Comparison of ENCODE assay signal across 18 cellular contexts in the genomic region with DNA sequence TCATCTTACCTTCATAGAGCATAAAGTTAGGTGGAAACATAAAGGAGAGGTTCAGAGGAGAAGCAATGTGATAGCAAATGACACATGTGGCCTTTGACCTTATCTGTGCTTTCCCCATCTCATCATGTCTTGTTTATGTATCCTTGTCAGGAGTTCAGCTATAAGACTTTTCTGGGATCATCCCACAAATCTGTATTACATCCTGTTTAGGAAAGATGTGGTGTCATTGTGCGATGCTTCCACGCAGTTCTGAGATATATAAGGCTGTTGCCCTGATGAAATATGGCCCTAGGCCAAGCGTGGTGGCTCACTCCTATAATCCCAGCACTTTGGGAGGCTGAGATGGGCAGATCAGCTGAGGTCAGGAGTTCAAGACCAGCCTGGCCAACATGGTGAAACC. TPM values are rescaled to one million over a fixed set of nuclear protein-coding genes. Genes with fewer than 3 reads are reported as not detected.
DNase-seq lines count a peak whose midpoint lies in the region; ATAC-seq, FAIRE-seq and TF ChIP-seq lines count a peak whose summit lies in the region.
"Had no signal": no experiment of that assay in that cellular context is flagged by ENCODE, and none has a peak within 500 bp of the region (broad histone marks: within the 10 kb centered on the region; RNA-seq: fewer than 3 reads in every experiment).

No MANE protein-coding gene starts in this region.

- H3K9me3 ChIP-seq in CD4-positive, alpha-beta T cell (ENCODE audit: control insufficient read depth, low read length) = no peaks in the 10 kb centered on the region

- H3K9me3 Mint-ChIP-seq in CD4-positive, alpha-beta T cell = no peaks in the 10 kb centered on the region
- H3K9me3 Mint-ChIP-seq: CD8-positive, alpha-beta T cell had no signal

- POLR2A ChIA-PET in CD4-positive, alpha-beta T cell (lab: Charles Lee) = interaction anchor here (1.0 to 1.6 kb wide), 3 partner anchors 15 to 118 kb away, joined by 3 to 7 read pairs (median 4); partner anchors contain the start of gene MGAT5

- H3K27ac ChIP-seq in CD4-positive, alpha-beta T cell (ENCODE audit: low read depth, low read length) = no peak overlapping the region

- peaks cover 84% of the 10 kb centered on the region for H3K4me1 Mint-ChIP-seq in CD4-positive, alpha-beta T cell (ENCODE audit: low read depth)

- no peak for FAIRE-seq in H54 (lab: Jason Lieb, UNC)
- FAIRE-seq: D721Med, H1 had no signal

- intact Hi-C loops in CD4-positive, alpha-beta T cell (cut with DNase I, micrococcal nuclease) = no loop called here
- intact Hi-C loops in left colon (cut with DNase I, micrococcal nuclease) = no loop called here

- no peak for TF ChIP-seq CTCF in CD4-positive, alpha-beta T cell (IDR thresholded peaks at IDR 0.05)

- no peaks in the 10 kb centered on the region for H3K27me3 Mint-ChIP-seq in CD4-positive, alpha-beta T cell

- CTCF ChIA-PET in CD4-positive, alpha-beta T cell (lab: Charles Lee) = interaction anchor here (1.0 to 1.9 kb wide), 2 partner anchors 118 to 173 kb away, joined by 3 to 6 read pairs; no protein-coding TSS in a partner anchor

- no peak for DNase-seq in CD4-positive, alpha-beta T cell
- DNase-seq in HCEC 1CT (peak; percentile 70), amniotic epithelial cell (ENCODE audit: low read depth) (peak; percentile 88), left colon (no peak), activated gamma-delta T cell (lab: John Stamatoyannopoulos, UW) (no peak), H54 (ENCODE audit: insufficient read length, low spot score) (no peak)
- DNase-seq: ACHN; C1 segment of cervical spinal cord; CD8-positive, alpha-beta T cell; COR-L47; DMS153; DMS79 treated with DMSO at 0.1 percent for 48 hours; EL; GDM1 had no signal

- no peak overlapping the region for H3K4me3 Mint-ChIP-seq in CD4-positive, alpha-beta T cell
- H3K4me3 Mint-ChIP-seq: CD8-positive, alpha-beta T cell had no signal

- ATAC-seq in CD4-positive, alpha-beta T cell (ENCODE audit: poor library complexity) = no peak
- peak; percentile 23 for ATAC-seq in left colon
- no peak for ATAC-seq in GM21390 (IDR thresholded peaks at IDR 0.05; ENCODE audit: unreplicated experiment)
- ATAC-seq: CD8-positive, alpha-beta T cell; HCT116 had no signal

- peak overlapping the region; percentile 33 for H3K27ac Mint-ChIP-seq in CD4-positive, alpha-beta T cell
- H3K27ac Mint-ChIP-seq: CD8-positive, alpha-beta T cell had no signal

- TF ChIP-seq POLR2A in H54 (IDR thresholded peaks at IDR 0.05; ENCODE audit: low read depth, low read length) = no peak

- H3K36me3 Mint-ChIP-seq in CD4-positive, alpha-beta T cell (ENCODE audit: low read depth) = no peaks in the 10 kb centered on the region
- H3K36me3 Mint-ChIP-seq: CD8-positive, alpha-beta T cell had no signal

- no peaks in the 10 kb centered on the region for H3K27me3 ChIP-seq in CD4-positive, alpha-beta T cell (ENCODE audit: control insufficient read depth, insufficient read depth, low read length)

RNA-seq across cellular contexts. Expression of gene MGAT5, which starts 15.5 kb away (rescaled TPM):
- total RNA-seq in CD4-positive, alpha-beta T cell = 10 to 100 TPM; 77.5 to 77.8 TPM
- total RNA-seq in left colon = 10 to 100 TPM; 62.1 to 93.6 TPM

Comparison
In these comparisons a context has a peak if more than half of its experiments do, and no peak if none do; other contexts are left out.
1. DNase-seq: peak in HCEC 1CT (single experiment) and amniotic epithelial cell (single experiment); none in CD4-positive, alpha-beta T cell (0 of 10), left colon (0 of 2), activated gamma-delta T cell (single experiment) and H54 (single experiment).